Comparison of ENCODE assay signal across 25 cellular contexts in the genomic region with DNA sequence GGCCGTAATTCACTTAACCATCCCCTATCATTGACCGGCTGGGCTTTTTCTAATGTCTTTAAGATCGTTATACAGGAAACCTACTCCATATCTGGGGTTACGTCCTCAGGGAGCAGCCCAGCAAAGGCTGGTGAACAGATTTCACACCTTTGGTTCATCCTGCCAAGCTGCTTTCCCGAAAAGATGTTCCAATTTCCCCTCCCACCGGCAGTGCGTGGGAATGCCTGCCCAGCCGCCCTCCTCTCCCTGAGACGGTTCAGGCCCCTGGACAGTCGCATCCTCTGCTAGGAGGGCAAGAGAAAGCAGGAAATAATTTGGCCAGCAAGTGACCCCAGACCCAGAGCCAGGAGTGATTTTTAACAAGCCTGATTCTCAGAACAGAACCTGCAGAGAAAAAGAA. TPM values are rescaled to one million over a fixed set of nuclear protein-coding genes. Genes with fewer than 3 reads are reported as not detected.
"Had no signal": no experiment of that assay in that cellular context is flagged by ENCODE, and none has a peak within 500 bp of the region (broad histone marks: within the 10 kb centered on the region; RNA-seq: fewer than 3 reads in every experiment).

No MANE protein-coding gene starts in this region.

- H3K27me3 ChIP-seq: esophagus squamous epithelium, neural progenitor cell, right lobe of liver, stomach had no signal

- DNase-seq: activated CD4-positive, alpha-beta memory T cell treated with anti-CD3 and anti-CD28 coated beads, Interleukin-2, amount 10 ng/mL, durations not matched to agents 7 days and 5 days; activated CD4-positive, alpha-beta T cell treated with anti-CD3 and anti-CD28 coated beads for 48 hours; activated CD4-positive, CD25-positive, alpha-beta regulatory T cell; activated CD8-positive, alpha-beta memory T cell treated with anti-CD3 and anti-CD28 coated beads, Interleukin-2, amount 10 ng/mL, durations not matched to agents 7 days and 5 days; central memory CD4-positive, alpha-beta T cell; cortex of kidney; effector CD4-positive, alpha-beta T cell; esophagus squamous epithelium; hippocampal formation; left lung; mucosa of descending colon; naive B cell; psoas muscle; right lobe of liver; small intestine; stimulated activated CD4-positive, alpha-beta T cell treated with anti-CD3 and anti-CD28 coated beads, Interleukin-15, amount 100 ng/mL, for 24 hours; stimulated activated CD4-positive, alpha-beta T cell treated with anti-CD3 and anti-CD28 coated beads, Interleukin-2, amount 100 ng/mL, for 48 hours; stomach; T-helper 1 cell; T-helper 9 cell had no signal

- H3K27ac ChIP-seq: esophagus squamous epithelium, left lung, neural progenitor cell, psoas muscle, right lobe of liver, stomach, thoracic aorta had no signal

- H3K4me3 Mint-ChIP-seq: activated CD4-positive, alpha-beta memory T cell treated with anti-CD3 and anti-CD28 coated beads, Interleukin-2, amount 10 ng/mL, durations not matched to agents 7 days and 5 days; activated CD8-positive, alpha-beta memory T cell treated with anti-CD3 and anti-CD28 coated beads, Interleukin-2, amount 10 ng/mL, durations not matched to agents 7 days and 5 days; activated naive CD8-positive, alpha-beta T cell; memory B cell; naive B cell; neural progenitor cell had no signal

- H3K4me3 ChIP-seq: esophagus squamous epithelium, left lung, mucosa of descending colon, neural progenitor cell, psoas muscle, right lobe of liver, stomach, thoracic aorta had no signal

- H3K36me3 Mint-ChIP-seq: activated CD8-positive, alpha-beta memory T cell treated with anti-CD3 and anti-CD28 coated beads, Interleukin-2, amount 10 ng/mL, durations not matched to agents 7 days and 5 days; activated naive CD8-positive, alpha-beta T cell; memory B cell; naive B cell had no signal

- H3K4me1 ChIP-seq: left lung, psoas muscle had no signal

- ATAC-seq: activated CD8-positive, alpha-beta memory T cell treated with anti-CD3 and anti-CD28 coated beads, Interleukin-2, amount 10 ng/mL, durations not matched to agents 7 days and 5 days; left lung; mucosa of descending colon; psoas muscle; right lobe of liver; SK-N-SH treated with all-trans-retinoic acid at 6 μM for 48 hours had no signal

- H3K9me3 ChIP-seq: esophagus squamous epithelium, left lung, mucosa of descending colon, psoas muscle, right lobe of liver, stomach, thoracic aorta had no signal

- H3K27me3 Mint-ChIP-seq: activated CD8-positive, alpha-beta memory T cell treated with anti-CD3 and anti-CD28 coated beads, Interleukin-2, amount 10 ng/mL, durations not matched to agents 7 days and 5 days; memory B cell had no signal

- H3K36me3 ChIP-seq: neural progenitor cell had no signal

- H3K9me3 Mint-ChIP-seq: activated CD4-positive, alpha-beta memory T cell treated with anti-CD3 and anti-CD28 coated beads, Interleukin-2, amount 10 ng/mL, durations not matched to agents 7 days and 5 days; memory B cell; naive B cell; neural progenitor cell had no signal

- H3K27ac Mint-ChIP-seq: activated CD4-positive, alpha-beta memory T cell treated with anti-CD3 and anti-CD28 coated beads, Interleukin-2, amount 10 ng/mL, durations not matched to agents 7 days and 5 days; activated CD8-positive, alpha-beta memory T cell treated with anti-CD3 and anti-CD28 coated beads, Interleukin-2, amount 10 ng/mL, durations not matched to agents 7 days and 5 days; activated naive CD8-positive, alpha-beta T cell; memory B cell had no signal

RNA-seq across cellular contexts. Expression of gene SIRPA, which starts 16.3 kb away (rescaled TPM):
- total RNA-seq: activated CD4-positive, alpha-beta memory T cell treated with anti-CD3 and anti-CD28 coated beads, Interleukin-2, amount 10 ng/mL, durations not matched to agents 7 days and 5 days; activated CD8-positive, alpha-beta memory T cell treated with anti-CD3 and anti-CD28 coated beads, Interleukin-2, amount 10 ng/mL, durations not matched to agents 7 days and 5 days had no signal
